ENCODE assay signal across 9 cellular contexts in the genomic region with DNA sequence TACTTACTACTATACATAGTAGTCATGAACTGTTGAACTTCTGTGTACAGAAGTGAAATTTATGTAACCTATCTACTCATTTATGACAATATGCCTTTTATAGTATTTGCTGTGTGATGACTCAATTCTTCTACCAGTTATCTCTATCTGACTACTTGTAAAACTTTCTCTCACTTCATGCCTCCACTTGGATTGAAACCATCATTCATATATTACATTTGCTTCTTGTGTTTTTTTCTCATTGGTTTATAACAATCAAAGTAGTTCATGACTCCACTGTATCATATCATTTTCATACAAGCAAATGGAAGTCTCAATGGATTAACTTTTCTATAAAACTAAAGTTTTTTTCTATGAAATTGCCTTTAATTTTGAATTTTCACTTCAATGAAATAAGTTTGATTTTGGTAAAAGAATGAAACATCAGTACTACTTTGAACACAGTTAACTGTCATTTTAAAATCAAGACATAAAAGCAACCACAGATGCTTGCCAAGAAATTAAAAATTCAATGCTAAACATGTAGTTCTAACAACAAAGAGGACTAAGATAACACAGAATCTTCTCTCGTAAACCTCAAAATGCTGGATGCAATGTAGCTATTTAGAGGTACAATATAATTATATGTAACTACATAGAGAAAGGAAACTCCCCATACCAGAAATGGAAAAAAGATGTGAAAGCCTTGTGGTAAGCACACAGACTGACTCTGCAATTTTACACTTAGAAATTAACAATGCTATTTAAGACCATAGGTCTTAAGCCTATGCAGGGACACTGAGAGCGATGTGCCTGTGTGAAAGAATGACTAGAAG. TPM values are rescaled to one million over a fixed set of nuclear protein-coding genes. Genes with fewer than 3 reads are reported as not detected.
A peak's percentile ranks its signal among the peaks of the same experiment; 100 is the strongest.
DNase-seq lines count a peak whose midpoint lies in the region; ATAC-seq, FAIRE-seq and TF ChIP-seq lines count a peak whose summit lies in the region.
"Had no signal": no experiment of that assay in that cellular context is flagged by ENCODE, and none has a peak within 500 bp of the region (broad histone marks: within the 10 kb centered on the region; RNA-seq: fewer than 3 reads in every experiment).

No MANE protein-coding gene starts in this region.

- POLR2A ChIA-PET in HEK293T (lab: Yijun Ruan, JAX), result no interaction called here

- FAIRE-seq in islet of Langerhans (lab: Jason Lieb, UNC), result peak; percentile 30

- TF ChIP-seq CTCF in CD14-positive monocyte (IDR thresholded peaks at IDR 0.05), result no peak

- CTCF ChIA-PET in HEK293T (lab: Yijun Ruan, JAX), result no interaction called here

- intact Hi-C loops in CD14-positive monocyte (cut with micrococcal nuclease), result no loop called here

- peak overlapping the region in 1 of 7 donors; percentile 5 for H3K27ac Mint-ChIP-seq in CD14-positive monocyte
- H3K27ac Mint-ChIP-seq: brain had no signal

- H3K36me3 Mint-ChIP-seq in CD14-positive monocyte, result no peaks in the 10 kb centered on the region
- H3K36me3 Mint-ChIP-seq: brain had no signal

- H3K4me1 Mint-ChIP-seq in CD14-positive monocyte, result peaks cover 12% of the 10 kb centered on the region
- H3K4me1 Mint-ChIP-seq: brain had no signal

- H3K4me3 Mint-ChIP-seq in CD14-positive monocyte, result no peak overlapping the region
- H3K4me3 Mint-ChIP-seq: brain had no signal

- peaks cover 0 to 2% (median 1%) of the 10 kb centered on the region in 3 donors for H3K27me3 Mint-ChIP-seq in CD14-positive monocyte (ENCODE audit: low read depth in 3 of 3)

- ATAC-seq in GM18858 (IDR thresholded peaks at IDR 0.05; ENCODE audit: unreplicated experiment), result peak; percentile 86
- peak; percentile 89 for ATAC-seq in GM21717 (IDR thresholded peaks at IDR 0.05; ENCODE audit: unreplicated experiment)
- ATAC-seq in HG03469 (IDR thresholded peaks at IDR 0.05; ENCODE audit: unreplicated experiment), result peak; percentile 83

- DNase-seq in kidney glomerular epithelial cell (lab: John Stamatoyannopoulos, UW), result no peak
- no peak for DNase-seq in HEK293T (ENCODE audit: extremely low spot score)
- no peak for DNase-seq in CD14-positive monocyte (ENCODE audit: low spot score)
- DNase-seq in NCI-H1417 (lab: John Stamatoyannopoulos, UW), result no peak

- H3K9me3 Mint-ChIP-seq in CD14-positive monocyte, result peaks cover 0 to 7% (median 2%) of the 10 kb centered on the region in 7 donors

TF ChIP-seq in HEK293T, 16 proteins besides CTCF, POLR2A, EP300 and RAD21:
- TF ChIP-seq TARDBP (IDR thresholded peaks at IDR 0.05), result no peak
- TF ChIP-seq NFRKB (IDR thresholded peaks at IDR 0.05), result no peak
- TF ChIP-seq SP1 (IDR thresholded peaks at IDR 0.05), result no peak
- no peak for TF ChIP-seq ARNT (IDR thresholded peaks at IDR 0.05)
- TF ChIP-seq ELF4 (IDR thresholded peaks at IDR 0.05), result no peak
- TF ChIP-seq ZNF384 (IDR thresholded peaks at IDR 0.05), result no peak
- no peak for TF ChIP-seq SUZ12 (IDR thresholded peaks at IDR 0.05)
- TF ChIP-seq FOXA1 (IDR thresholded peaks at IDR 0.05), result no peak

RNA-seq across cellular contexts. Expression of a gene that starts 27.6 kb away (rescaled TPM):
- polyA plus RNA-seq in CD14-positive monocyte, result under 1 TPM in 1 of 2 donors, not detected in 1; 0.17 TPM

RNA-seq across cellular contexts. Expression of a gene that starts 43.7 kb away (rescaled TPM):
- 1 to 10 TPM; 5.0 to 5.3 TPM for polyA plus RNA-seq in CD14-positive monocyte
